In the genomic region with DNA sequence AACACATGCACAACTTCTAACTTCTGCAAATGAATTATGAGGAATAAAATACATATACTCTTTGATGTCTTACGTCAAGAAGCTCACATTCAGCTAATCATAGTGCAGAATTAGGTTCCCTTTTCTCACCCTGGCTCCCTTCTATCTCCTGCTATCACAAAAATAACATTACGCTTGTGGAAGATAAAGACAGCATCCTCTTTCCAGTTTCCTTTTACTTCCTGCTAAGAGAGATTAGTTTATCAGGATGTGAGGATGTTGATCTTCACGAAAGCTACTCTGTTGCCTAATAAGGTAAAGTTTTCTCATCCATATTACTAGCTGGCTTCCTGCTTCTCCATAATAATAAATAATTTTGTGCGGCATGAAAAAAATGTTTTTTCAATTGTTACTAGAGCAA, we compare ENCODE assay signal across 16 cellular contexts.
"Had no signal": no experiment of that assay in that cellular context is flagged by ENCODE, and none has a peak within 500 bp of the region (broad histone marks: within the 10 kb centered on the region; RNA-seq: fewer than 3 reads in every experiment).

No MANE protein-coding gene starts in this region.

- H3K79me2 ChIP-seq: parathyroid adenoma had no signal

- H3K27ac ChIP-seq: parathyroid adenoma, SK-N-MC, skin epidermis, stomach, thoracic aorta, WERI-Rb-1 had no signal

- H3K27me3 Mint-ChIP-seq: activated T-helper 17 cell treated with anti-CD3 and anti-CD28 coated beads, Interleukin-2, amount 50 U/mL, for 72 hours; central memory CD8-positive, alpha-beta T cell had no signal

- H3K27ac Mint-ChIP-seq: activated naive CD4-positive, alpha-beta T cell treated with anti-CD3 and anti-CD28 coated beads for 36 hours; activated T-helper 17 cell treated with anti-CD3 and anti-CD28 coated beads, Interleukin-2, amount 50 U/mL, for 72 hours; endodermal cell; T-helper 2 cell treated with Interferon-gamma antibody and Interleukin-4, amounts not matched to agents 5 μg/mL and 100 μg/mL, for 36 hours had no signal

- H3K9me3 Mint-ChIP-seq: activated naive CD4-positive, alpha-beta T cell treated with anti-CD3 and anti-CD28 coated beads for 36 hours; activated T-helper 17 cell treated with anti-CD3 and anti-CD28 coated beads, Interleukin-2, amount 50 U/mL, for 72 hours; central memory CD8-positive, alpha-beta T cell; T-helper 2 cell treated with Interferon-gamma antibody and Interleukin-4, amounts not matched to agents 5 μg/mL and 100 μg/mL, for 36 hours had no signal

- H3K36me3 ChIP-seq: stomach, thoracic aorta, WERI-Rb-1 had no signal

- H2AFZ ChIP-seq: parathyroid adenoma had no signal

- H3K4me1 Mint-ChIP-seq: activated T-helper 17 cell treated with anti-CD3 and anti-CD28 coated beads, Interleukin-2, amount 50 U/mL, for 72 hours; central memory CD8-positive, alpha-beta T cell had no signal

- DNase-seq: activated CD4-positive, alpha-beta T cell treated with anti-CD3 and anti-CD28 coated beads for 4 hours; activated naive CD4-positive, alpha-beta T cell treated with anti-CD3 and anti-CD28 coated beads for 36 hours; endodermal cell; glutamatergic neuron; mesenchymal stem cell; retina; stomach; WERI-Rb-1 had no signal

- H3K27me3 ChIP-seq: stomach had no signal

- H3K4me1 ChIP-seq: parathyroid adenoma, stomach had no signal

- ATAC-seq: activated T-helper 17 cell treated with anti-CD3 and anti-CD28 coated beads, Interleukin-2, amount 50 U/mL, for 72 hours; esophagus mucosa had no signal

- H3K4me3 ChIP-seq: SK-N-MC, skin epidermis, stomach, thoracic aorta had no signal

- H3K9ac ChIP-seq: parathyroid adenoma had no signal

- H3K4me3 Mint-ChIP-seq: activated naive CD4-positive, alpha-beta T cell treated with anti-CD3 and anti-CD28 coated beads for 36 hours; activated T-helper 17 cell treated with anti-CD3 and anti-CD28 coated beads, Interleukin-2, amount 50 U/mL, for 72 hours; central memory CD8-positive, alpha-beta T cell; endodermal cell; T-helper 2 cell treated with Interferon-gamma antibody and Interleukin-4, amounts not matched to agents 5 μg/mL and 100 μg/mL, for 36 hours had no signal

- H3K9me3 ChIP-seq: stomach, thoracic aorta had no signal
